In genomic region chr2:157404363-157404762, GRCh38 we compare ENCODE assay signal across 1 cellular context.
TF ChIP-seq lines count a peak whose summit lies in the region.

No MANE protein-coding gene starts in this region.

TF ChIP-seq in GM12878, 131 proteins besides CTCF, POLR2A, EP300 and RAD21 (continued from another document and continues in another):
- TF ChIP-seq RB1 (IDR thresholded peaks at IDR 0.05; ENCODE audit: borderline replicate concordance) (no peak), SIX5 (IDR thresholded peaks at IDR 0.05; ENCODE audit: low read depth, low read length, severe bottlenecking) (no peak), BCL11A (IDR thresholded peaks at IDR 0.05; ENCODE audit: low read depth, low read length) (peak; percentile 91), IKZF1 (conservative IDR thresholded peaks at IDR 0.05) (peak; percentile 86), EED (IDR thresholded peaks at IDR 0.05; ENCODE audit: low read depth) (peak; percentile 64), CEBPZ (IDR thresholded peaks at IDR 0.05; ENCODE audit: low read depth, low read length) (no peak), CREB1 (IDR thresholded peaks at IDR 0.05; ENCODE audit: low read depth) (peak; percentile 65), BMI1 (IDR thresholded peaks at IDR 0.05; ENCODE audit: borderline replicate concordance) (peak; percentile 53; the same call in 1 of the 2 replicates), SRF (IDR thresholded peaks at IDR 0.05; ENCODE audit: low read depth in 2 of 2, low read length in 2 of 2) (no peak), STAT3 (IDR thresholded peaks at IDR 0.05; ENCODE audit: low read depth, low read length) (no peak), ATF7 (IDR thresholded peaks at IDR 0.05; ENCODE audit: low read depth) (peak; percentile 98), PKNOX1 (IDR thresholded peaks at IDR 0.05) (peak; percentile 49; the same call in 1 of the 2 replicates), SKIL (IDR thresholded peaks at IDR 0.05; ENCODE audit: low read depth, poor library complexity, severe bottlenecking) (peak; percentile 100), JUNB (IDR thresholded peaks at IDR 0.05) (peak; percentile 70), IRF4 (IDR thresholded peaks at IDR 0.05; ENCODE audit: low read depth, low read length) (0 out of 2 replicates have a peak, but pooled peaks have one; percentile 34), PAX8 (IDR thresholded peaks at IDR 0.05) (no peak), SUPT20H (IDR thresholded peaks at IDR 0.05; ENCODE audit: borderline replicate concordance, control insufficient read depth, low read depth, low read length) (no peak), CBX5 (IDR thresholded peaks at IDR 0.05; ENCODE audit: low read depth) (peak; percentile 66; the same call in 1 of the 2 replicates), BRCA1 (IDR thresholded peaks at IDR 0.05; ENCODE audit: low read depth, low read length) (no peak), ZNF217 (IDR thresholded peaks at IDR 0.05) (no peak; the same call in 1 of the 2 replicates), HDAC2 (IDR thresholded peaks at IDR 0.05) (no peak), BCL3 (IDR thresholded peaks at IDR 0.05; ENCODE audit: borderline replicate concordance, insufficient read depth, low read depth, low read length, poor library complexity, severe bottlenecking) (peak; percentile 71), MLLT1 (IDR thresholded peaks at IDR 0.05) (peak; percentile 64), TCF3 (IDR thresholded peaks at IDR 0.05; ENCODE audit: borderline replicate concordance, insufficient read depth, low read depth, low read length) (peak; percentile 59; the same call in 1 of the 2 replicates), SPI1 (IDR thresholded peaks at IDR 0.05; ENCODE audit: borderline replicate concordance, insufficient read depth, low read depth, low read length) (peak; percentile 73; the same call in 1 of the 2 replicates), PAX5 (IDR thresholded peaks at IDR 0.05; ENCODE audit: borderline replicate concordance, low read depth, low read length) (peak; percentile 98), CEBPB (IDR thresholded peaks at IDR 0.05; ENCODE audit: borderline replicate concordance in 1 of 2, low read depth in 2 of 2, low read length in 2 of 2) (peak in 1 of 2 experiments; percentile 54; a peak in 1 of 4 replicates), ZNF274 (IDR thresholded peaks at IDR 0.05; ENCODE audit: insufficient read depth, insufficient read length) (no peak), ZSCAN29 (IDR thresholded peaks at IDR 0.05) (no peak), RBBP5 (conservative IDR thresholded peaks at IDR 0.05) (no peak), ZBTB4 (CRISPR knock-in tag; IDR thresholded peaks at IDR 0.05) (no peak), PBX3 (IDR thresholded peaks at IDR 0.05; ENCODE audit: insufficient replicate concordance, low read depth, low read length) (no peak), CBFB (IDR thresholded peaks at IDR 0.05; ENCODE audit: low read depth) (peak; percentile 63; the same call in 1 of the 2 replicates), PML (IDR thresholded peaks at IDR 0.05; ENCODE audit: low read length) (peak; percentile 74; the same call in 1 of the 2 replicates), ATF3 (IDR thresholded peaks at IDR 0.05; ENCODE audit: borderline replicate concordance, extremely low read depth, low read depth, low read length) (no peak), USF1 (IDR thresholded peaks at IDR 0.05; ENCODE audit: borderline replicate concordance, extremely low read length, insufficient read depth, low read depth, low read length) (no peak), NFIC (IDR thresholded peaks at IDR 0.05; ENCODE audit: low read depth, low read length) (peak; percentile 94), GATAD2B (conservative IDR thresholded peaks at IDR 0.05; ENCODE audit: low read depth) (no peak; the same call in 1 of the 2 replicates), ZNF687 (IDR thresholded peaks at IDR 0.05) (peak; percentile 73; the same call in 1 of the 2 replicates), MTA2 (IDR thresholded peaks at IDR 0.05; ENCODE audit: low read depth) (peak; percentile 99), RFX5 (IDR thresholded peaks at IDR 0.05; ENCODE audit: low read depth, low read length) (no peak), NBN (IDR thresholded peaks at IDR 0.05) (peak; percentile 67; the same call in 1 of the 2 replicates), WRNIP1 (IDR thresholded peaks at IDR 0.05; ENCODE audit: borderline replicate concordance, low read depth, low read length) (no peak)
